ENCODE assay signal across 9 cellular contexts in the genomic region with DNA sequence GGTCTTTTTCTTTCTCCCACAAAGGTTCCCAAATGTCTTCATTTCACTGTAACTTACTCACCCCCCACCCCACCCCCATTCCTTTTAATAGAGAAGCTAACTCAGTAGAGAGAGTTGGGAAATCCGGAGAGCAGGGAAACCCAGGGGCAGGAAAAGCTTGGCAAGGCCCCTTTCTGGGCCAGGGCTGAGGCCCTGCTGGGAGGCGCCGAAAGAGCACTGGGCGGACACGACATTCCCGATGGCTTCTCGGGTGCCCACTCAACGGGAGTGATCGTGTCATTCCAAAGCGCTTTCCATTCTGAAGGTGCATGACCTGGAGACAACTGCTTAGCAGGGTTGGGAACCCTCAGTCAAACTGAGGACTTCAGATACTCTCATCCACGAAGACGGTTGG. TPM values are rescaled to one million over a fixed set of nuclear protein-coding genes. Genes with fewer than 3 reads are reported as not detected.
DNase-seq lines count a peak whose midpoint lies in the region; FAIRE-seq and TF ChIP-seq lines count a peak whose summit lies in the region.
"Had no signal": no experiment of that assay in that cellular context is flagged by ENCODE, and none has a peak within 500 bp of the region (broad histone marks: within the 10 kb centered on the region; RNA-seq: fewer than 3 reads in every experiment).

No MANE protein-coding gene starts in this region.

- TF ChIP-seq CTCF in AG04449 (IDR thresholded peaks at IDR 0.05; ENCODE audit: insufficient read depth, low read length, missing control alignments), result no peak
- no peak for TF ChIP-seq CTCF in HL-60 (IDR thresholded peaks at IDR 0.05; ENCODE audit: insufficient read depth, low read length)
- no peak for TF ChIP-seq CTCF in astrocyte (IDR thresholded peaks at IDR 0.05; ENCODE audit: insufficient read depth, low read depth, low read length)

- FAIRE-seq in astrocyte (lab: Jason Lieb, UNC) (no peak), H54 (lab: Jason Lieb, UNC) (no peak)
- FAIRE-seq: colon had no signal

- H3K79me2 ChIP-seq in astrocyte (ENCODE audit: insufficient read depth, low read length) (peaks cover 73% of the 10 kb centered on the region), mesendoderm (ENCODE audit: control insufficient read depth, insufficient read depth, low read length) (peaks cover 16% of the 10 kb centered on the region)

- H3K4me3 ChIP-seq in AG04449 (ENCODE audit: low read depth, low read length) (peak overlapping the region; percentile 94), HL-60 (replicated peaks; ENCODE audit: insufficient read depth, low read length) (peak overlapping the region; percentile 80), astrocyte (ENCODE audit: insufficient read depth, low read depth, low read length) (peak overlapping the region; percentile 81), mesendoderm (ENCODE audit: low read length) (peak overlapping the region; percentile 79)

- H3K9me3 Mint-ChIP-seq in astrocyte (ENCODE audit: unreplicated experiment), result no peaks in the 10 kb centered on the region

- H4K8ac ChIP-seq in mesendoderm (ENCODE audit: low read depth, low read length), result no peak overlapping the region

- peak overlapping the region; percentile 98 for H3K56ac ChIP-seq in mesendoderm (ENCODE audit: low read length)

- peak overlapping the region; percentile 93 for H3K4me3 Mint-ChIP-seq in astrocyte (ENCODE audit: unreplicated experiment)

- H3K36me3 ChIP-seq in astrocyte (ENCODE audit: insufficient read depth, low read length) (peaks cover 30% of the 10 kb centered on the region), mesendoderm (ENCODE audit: control insufficient read depth, insufficient read depth, low read length) (peaks cover 13% of the 10 kb centered on the region)

- H3K36me3 Mint-ChIP-seq in astrocyte (ENCODE audit: low read depth, unreplicated experiment), result peaks cover 16% of the 10 kb centered on the region

- H3K4me1 ChIP-seq in astrocyte (ENCODE audit: insufficient read depth, low read length) (peaks cover 30% of the 10 kb centered on the region), mesendoderm (ENCODE audit: control insufficient read depth, low read depth, low read length) (peaks cover 9% of the 10 kb centered on the region)

- H3K27me3 ChIP-seq in HL-60 (ENCODE audit: insufficient read depth, poor library complexity, severe bottlenecking) (no peaks in the 10 kb centered on the region), astrocyte (ENCODE audit: insufficient read depth, low read length) (no peaks in the 10 kb centered on the region), mesendoderm (ENCODE audit: insufficient read depth, low read length, poor library complexity) (no peaks in the 10 kb centered on the region)

- no peak overlapping the region for H2BK120ac ChIP-seq in mesendoderm (ENCODE audit: low read depth, low read length)

- no peak overlapping the region for H3K4ac ChIP-seq in mesendoderm (ENCODE audit: low read depth, low read length)

- DNase-seq in AG04449 (ENCODE audit: low read depth, low spot score) (no peak), HL-60 (ENCODE audit: low read depth in 1 of 2, low spot score in 1 of 2) (peak in 1 of 2 experiments; percentile 47), astrocyte (ENCODE audit: low read depth) (no peak), mesendoderm (no peak), H54 (ENCODE audit: insufficient read length, low spot score) (no peak), NOMO-1 treated with dmso at 0.1 percent for 144 hours (lab: John Stamatoyannopoulos, UW; ENCODE audit: unreplicated experiment) (no peak), NCI-H1436 (lab: John Stamatoyannopoulos, UW) (no peak), SKM-1 treated with dmso at 0.1 percent for 144 hours (lab: John Stamatoyannopoulos, UW; ENCODE audit: unreplicated experiment) (no peak)

- H3K9me3 ChIP-seq in astrocyte (ENCODE audit: insufficient read depth, low read depth, low read length), result no peaks in the 10 kb centered on the region

- H4K5ac ChIP-seq in mesendoderm (ENCODE audit: low read length), result no peak overlapping the region

- H3K9ac ChIP-seq in astrocyte (ENCODE audit: low read length) (peak overlapping the region; percentile 95), mesendoderm (ENCODE audit: low read length) (peak overlapping the region; percentile 96)

- peaks cover 11% of the 10 kb centered on the region for H3K79me1 ChIP-seq in mesendoderm (ENCODE audit: low read length)

- H3K4me1 Mint-ChIP-seq in astrocyte (ENCODE audit: low read depth, unreplicated experiment), result peaks cover 18% of the 10 kb centered on the region

- no peak overlapping the region for H2AFZ ChIP-seq in astrocyte (ENCODE audit: low read depth, low read length)

- POLR2A ChIA-PET in AG04449 (lab: Yijun Ruan, JAX), result interaction anchor here (0.6 to 3.4 kb wide), 8 partner anchors 8 to 74 kb away, joined by 3 to 70 read pairs (median 22); a partner anchor contains a TSS

- H3K27ac Mint-ChIP-seq in astrocyte (ENCODE audit: unreplicated experiment), result peak overlapping the region; percentile 84

- no peaks in the 10 kb centered on the region for H3K27me3 Mint-ChIP-seq in astrocyte (ENCODE audit: low read depth, unreplicated experiment)

- no CpG with 5 or more reads among the region's 12 CpGs for WGBS in mesendoderm (ENCODE audit: extremely low coverage, insufficient coverage, low lambda C conversion rate)

- H2BK5ac ChIP-seq in mesendoderm (ENCODE audit: low read length), result no peak overlapping the region

- H3K4me2 ChIP-seq in astrocyte (ENCODE audit: low read length), result peak overlapping the region; percentile 95
- peak overlapping the region; percentile 97 for H3K4me2 ChIP-seq in mesendoderm (ENCODE audit: low read length)

- no peak for TF ChIP-seq POLR2A in H54 (IDR thresholded peaks at IDR 0.05; ENCODE audit: low read depth, low read length)

- H4K20me1 ChIP-seq in astrocyte (ENCODE audit: insufficient read depth, low read length), result peaks cover 46% of the 10 kb centered on the region

- H3K18ac ChIP-seq in mesendoderm (ENCODE audit: low read length), result no peak overlapping the region

- H3K23ac ChIP-seq in mesendoderm (ENCODE audit: low read length), result no peak overlapping the region

- H2AK5ac ChIP-seq in mesendoderm (ENCODE audit: low read length), result no peak overlapping the region

- CTCF ChIA-PET in AG04449 (lab: Yijun Ruan, JAX), result interaction anchor here (3.8 to 9.8 kb wide), 3 partner anchors 7 to 30 kb away, joined by 59 to 95 read pairs (median 64); a partner anchor contains a TSS

- H3K27ac ChIP-seq in HL-60 (replicated peaks) (peak overlapping the region; percentile 99), astrocyte (ENCODE audit: low read depth, low read length) (peak overlapping the region; percentile 94), mesendoderm (ENCODE audit: low read depth, low read length) (no peak overlapping the region)

- H2BK15ac ChIP-seq in mesendoderm (replicated peaks; ENCODE audit: low read depth), result no peak overlapping the region

RNA-seq across cellular contexts. Expression of a gene that starts 1.6 kb away (rescaled TPM):
- 18.5 and 25.1 TPM in 2 replicates for total RNA-seq in astrocyte
- 24.5 TPM for polyA plus RNA-seq in mesendoderm (2013, experiment 1 of 2)
- 25.7 TPM for polyA plus RNA-seq in mesendoderm (2013, experiment 2 of 2)

RNA-seq across cellular contexts. Expression of a gene that starts 2.0 kb away (rescaled TPM):
- 75.4 and 84.8 TPM in 2 replicates for total RNA-seq in astrocyte
- polyA plus RNA-seq in mesendoderm (2013, experiment 1 of 2), result 35.6 TPM
- 35.4 TPM for polyA plus RNA-seq in mesendoderm (2013, experiment 2 of 2)

RNA-seq across cellular contexts. Expression of a gene that starts 9.3 kb away (rescaled TPM):
- total RNA-seq in astrocyte, result 111 and 119 TPM in 2 replicates
- polyA plus RNA-seq in mesendoderm (2013, experiment 1 of 2), result 301 TPM
- polyA plus RNA-seq in mesendoderm (2013, experiment 2 of 2), result 302 TPM

RNA-seq across cellular contexts. Expression of a gene that starts 12.7 kb away (rescaled TPM):
- 107 and 130 TPM in 2 replicates for total RNA-seq in astrocyte
- polyA plus RNA-seq in mesendoderm (2013, experiment 1 of 2), result 73.5 TPM
- 74.2 TPM for polyA plus RNA-seq in mesendoderm (2013, experiment 2 of 2)

RNA-seq across cellular contexts. Expression of a gene that starts 29.9 kb away (rescaled TPM):
- 25.0 and 28.1 TPM in 2 replicates for total RNA-seq in astrocyte
- polyA plus RNA-seq in mesendoderm (2013, experiment 1 of 2), result 6.9 TPM
- polyA plus RNA-seq in mesendoderm (2013, experiment 2 of 2), result 6.6 TPM
